ENCODE assay signal across 8 cellular contexts in the genomic region with DNA sequence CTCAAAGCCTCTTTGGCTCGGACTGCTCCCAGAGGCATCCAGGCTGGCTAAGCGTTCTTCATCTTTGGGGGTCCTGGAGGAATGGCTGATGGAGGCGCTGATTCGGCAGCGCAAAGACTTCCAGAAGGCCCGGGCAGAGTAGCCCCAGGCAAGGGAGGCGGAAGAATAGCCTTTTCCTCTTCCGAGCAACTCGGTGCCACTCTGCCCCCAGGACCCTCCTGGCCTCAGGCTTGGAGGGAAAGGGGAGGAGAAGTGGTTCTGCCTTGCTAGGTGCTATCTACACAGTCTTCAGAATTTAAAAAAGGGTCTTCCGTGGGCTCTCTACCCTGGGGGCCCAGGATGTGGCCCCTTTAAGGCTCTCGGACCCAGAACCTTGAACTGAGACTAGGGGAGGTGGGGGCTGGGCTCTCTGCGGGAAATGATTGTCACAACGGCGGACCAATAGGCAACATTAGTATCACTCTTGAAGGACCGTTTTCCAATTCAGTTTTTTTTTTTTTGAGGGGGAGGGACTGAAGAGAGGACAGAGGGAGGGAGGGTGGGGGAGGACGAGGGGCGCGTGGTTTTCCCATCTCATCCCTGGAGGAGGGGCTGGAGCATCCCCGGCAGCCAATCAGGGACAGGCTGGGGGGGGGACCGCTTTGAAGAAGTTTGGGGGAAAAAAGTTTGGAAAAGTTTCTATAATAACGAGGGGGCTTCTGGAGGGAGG. TPM values are rescaled to one million over a fixed set of nuclear protein-coding genes. Genes with fewer than 3 reads are reported as not detected.
A peak's percentile ranks its signal among the peaks of the same experiment; 100 is the strongest.
DNase-seq lines count a peak whose midpoint lies in the region; ATAC-seq and TF ChIP-seq lines count a peak whose summit lies in the region.

A gene (plus strand): TSS at position 679 of the 709 bp plus-strand sequence. CDS start 157 bp downstream, outside the sequence.

- peak; percentile 32 for ATAC-seq in HG02759 (IDR thresholded peaks at IDR 0.05; ENCODE audit: unreplicated experiment)

- in situ Hi-C loops in astrocyte of the spinal cord (cut with HindIII; ENCODE audit: low sequenced_read_pairs): no loop called here

- TF ChIP-seq CTCF in astrocyte of the spinal cord (IDR thresholded peaks at IDR 0.05; ENCODE audit: low read depth, low read length): no peak

- DNase-seq in DMS53 (lab: John Stamatoyannopoulos, UW) (peak; percentile 95), NCI-H510A treated with DMSO at 0.1 percent for 48 hours (lab: John Stamatoyannopoulos, UW) (peak; percentile 90), astrocyte of the spinal cord (ENCODE audit: low read depth, low spot score) (peak; percentile 94), hepatic stellate cell (ENCODE audit: low spot score) (peak; percentile 96), putamen (ENCODE audit: low spot score) (peak; percentile 36), occipital lobe (lab: John Stamatoyannopoulos, UW) (no peak), A172 (ENCODE audit: low spot score) (no peak)

- H3K4me3 ChIP-seq in astrocyte of the spinal cord (ENCODE audit: low read depth, low read length): peak within 1 kb of the TSS; percentile 94

RNA-seq across cellular contexts. Expression of the gene that starts here (rescaled TPM):
- 5.1 TPM for total RNA-seq in occipital lobe
- total RNA-seq in A172 (2014; rRNA removed; shearing (Covaris generic)): not detected in 2 replicates

Comparison
In these comparisons a context has a peak if more than half of its experiments do, and no peak if none do; other contexts are left out.
1. DNase-seq: peak in DMS53 (single experiment), NCI-H510A treated with DMSO at 0.1 percent for 48 hours (single experiment), astrocyte of the spinal cord (single experiment), hepatic stellate cell (single experiment) and putamen (single experiment); none in occipital lobe (single experiment) and A172 (single experiment).